Comparison of ENCODE assay signal across 17 cellular contexts in genomic region chr16:57004387-57005250, GRCh38. TPM values are rescaled to one million over a fixed set of nuclear protein-coding genes. Genes with fewer than 3 reads are reported as not detected.
A peak's percentile ranks its signal among the peaks of the same experiment; 100 is the strongest.
DNase-seq lines count a peak whose midpoint lies in the region; ATAC-seq and TF ChIP-seq lines count a peak whose summit lies in the region.
"Had no signal": no experiment of that assay in that cellular context is flagged by ENCODE, and none has a peak within 500 bp of the region (broad histone marks: within the 10 kb centered on the region; RNA-seq: fewer than 3 reads in every experiment).

No MANE protein-coding gene starts in this region.

- H3K27me3 ChIP-seq in CD4-positive, alpha-beta T cell (ENCODE audit: control insufficient read depth, insufficient read depth, low read length), result no peaks in the 10 kb centered on the region
- H3K27me3 ChIP-seq: breast epithelium had no signal

- no peaks in the 10 kb centered on the region for H3K27me3 Mint-ChIP-seq in CD4-positive, alpha-beta T cell
- no peaks in the 10 kb centered on the region for H3K27me3 Mint-ChIP-seq in activated CD8-positive, alpha-beta T cell treated with anti-CD3 and anti-CD28 coated beads for 36 hours
- no peaks in the 10 kb centered on the region for H3K27me3 Mint-ChIP-seq in memory B cell

- H3K36me3 Mint-ChIP-seq in CD4-positive, alpha-beta T cell (ENCODE audit: low read depth), result peaks cover 73% of the 10 kb centered on the region
- peaks cover 60% of the 10 kb centered on the region for H3K36me3 Mint-ChIP-seq in activated CD8-positive, alpha-beta T cell treated with anti-CD3 and anti-CD28 coated beads for 36 hours (ENCODE audit: low read depth)
- H3K36me3 Mint-ChIP-seq in memory B cell, result peaks cover 9% of the 10 kb centered on the region

- peak overlapping the region; percentile 34 for H3K4me3 Mint-ChIP-seq in CD4-positive, alpha-beta T cell
- H3K4me3 Mint-ChIP-seq in activated CD8-positive, alpha-beta T cell treated with anti-CD3 and anti-CD28 coated beads for 36 hours, result peak overlapping the region; percentile 68
- peak overlapping the region; percentile 76 for H3K4me3 Mint-ChIP-seq in memory B cell

- no peaks in the 10 kb centered on the region for H3K9me3 Mint-ChIP-seq in CD4-positive, alpha-beta T cell
- peaks cover 4% of the 10 kb centered on the region for H3K9me3 Mint-ChIP-seq in activated CD8-positive, alpha-beta T cell treated with anti-CD3 and anti-CD28 coated beads for 36 hours
- no peaks in the 10 kb centered on the region for H3K9me3 Mint-ChIP-seq in memory B cell

- no peak for TF ChIP-seq CTCF in CD4-positive, alpha-beta T cell (IDR thresholded peaks at IDR 0.05)
- no peak for TF ChIP-seq CTCF in GM12875 (IDR thresholded peaks at IDR 0.05; ENCODE audit: borderline replicate concordance, insufficient read depth, low read depth, low read length)
- no peak for TF ChIP-seq CTCF in activated CD8-positive, alpha-beta T cell treated with anti-CD3 and anti-CD28 coated beads for 36 hours (IDR thresholded peaks at IDR 0.05)

- intact Hi-C loops in CD4-positive, alpha-beta T cell (cut with DNase I, micrococcal nuclease), result no loop called here
- intact Hi-C loops in activated CD8-positive, alpha-beta T cell treated with anti-CD3 and anti-CD28 coated beads for 36 hours (cut with micrococcal nuclease), result no loop called here

- H3K9me3 ChIP-seq in CD4-positive, alpha-beta T cell (ENCODE audit: control insufficient read depth, low read length), result no peaks in the 10 kb centered on the region
- H3K9me3 ChIP-seq: breast epithelium had no signal

- CTCF ChIA-PET in CD4-positive, alpha-beta T cell (lab: Charles Lee), result interaction anchor here (0.9 to 2.0 kb wide), 3 partner anchors 12 to 19 kb away, joined by 4 to 6 read pairs (median 4); partner anchors contain the start of gene NLRC5
- CTCF ChIA-PET in activated CD8-positive, alpha-beta T cell treated with anti-CD3 and anti-CD28 coated beads for 36 hours (lab: Charles Lee), result interaction anchor here (0.8 to 2.5 kb wide), 7 partner anchors 9 to 41 kb away, joined by 3 to 9 read pairs (median 5); partner anchors contain the start of gene NLRC5

- H3K4me3 ChIP-seq in GM12875 (ENCODE audit: low read depth, low read length), result peak overlapping the region; percentile 13
- H3K4me3 ChIP-seq: breast epithelium, lung, PC-9 had no signal

- H3K4me1 Mint-ChIP-seq in CD4-positive, alpha-beta T cell (ENCODE audit: low read depth), result peaks cover 73% of the 10 kb centered on the region
- peaks cover 86% of the 10 kb centered on the region for H3K4me1 Mint-ChIP-seq in activated CD8-positive, alpha-beta T cell treated with anti-CD3 and anti-CD28 coated beads for 36 hours (ENCODE audit: low read depth)
- peaks cover 58% of the 10 kb centered on the region for H3K4me1 Mint-ChIP-seq in memory B cell

- peak in 1 of 10 experiments; percentile 17 for DNase-seq in CD4-positive, alpha-beta T cell
- DNase-seq in activated CD8-positive, alpha-beta T cell treated with anti-CD3 and anti-CD28 coated beads for 36 hours, result no peak
- no peak for DNase-seq in memory B cell (ENCODE audit: low spot score in 2 of 2)
- DNase-seq in hepatic stellate cell (ENCODE audit: low spot score), result no peak
- DNase-seq in AG08396 (ENCODE audit: low spot score), result no peak
- DNase-seq: hypothalamus; NCI-H1105; NCI-H345; PC-9; stimulated activated CD4-positive, alpha-beta T cell treated with anti-CD3 and anti-CD28 coated beads, Interleukin-4, amount 100 ng/mL, for 1 hour had no signal

- H3K27ac Mint-ChIP-seq in CD4-positive, alpha-beta T cell, result peak overlapping the region; percentile 50
- H3K27ac Mint-ChIP-seq in activated CD8-positive, alpha-beta T cell treated with anti-CD3 and anti-CD28 coated beads for 36 hours, result peak overlapping the region; percentile 99
- H3K27ac Mint-ChIP-seq in memory B cell, result peak overlapping the region; percentile 92

- POLR2A ChIA-PET in CD4-positive, alpha-beta T cell (lab: Charles Lee), result interaction anchor here (0.8 to 9.9 kb wide), 4 partner anchors 9 to 37 kb away, joined by 3 to 68 read pairs (median 5); partner anchors contain the start of gene NLRC5
- POLR2A ChIA-PET in activated CD8-positive, alpha-beta T cell treated with anti-CD3 and anti-CD28 coated beads for 36 hours (lab: Charles Lee), result interaction anchor here (0.7 to 20.8 kb wide), 10 partner anchors 9 to 68 kb away, joined by 3 to 367 read pairs (median 4); partner anchors contain the start of gene NLRC5

- no peak for ATAC-seq in CD4-positive, alpha-beta T cell (ENCODE audit: poor library complexity)
- no peak for ATAC-seq in activated CD8-positive, alpha-beta T cell treated with anti-CD3 and anti-CD28 coated beads for 36 hours
- no peak for ATAC-seq in memory B cell (ENCODE audit: low read depth)
- no peak for ATAC-seq in GM21381 (IDR thresholded peaks at IDR 0.05; ENCODE audit: unreplicated experiment)

- H3K27ac ChIP-seq in CD4-positive, alpha-beta T cell (ENCODE audit: low read depth, low read length), result peak overlapping the region; percentile 33
- H3K27ac ChIP-seq: breast epithelium, PC-9 had no signal

RNA-seq across cellular contexts. Expression of gene NLRC5, which starts 15.3 kb away (rescaled TPM):
- total RNA-seq in CD4-positive, alpha-beta T cell, result 100 to 1,000 TPM; 424 to 434 TPM
- 100 to 1,000 TPM; 135 to 153 TPM for total RNA-seq in activated CD8-positive, alpha-beta T cell treated with anti-CD3 and anti-CD28 coated beads for 36 hours

RNA-seq across cellular contexts. Expression of gene CETP, which starts 42.9 kb away (rescaled TPM):
- not detected for total RNA-seq in CD4-positive, alpha-beta T cell
- not detected for total RNA-seq in activated CD8-positive, alpha-beta T cell treated with anti-CD3 and anti-CD28 coated beads for 36 hours
- total RNA-seq: epithelial cell of proximal tubule; HT1080; PC-9; T-helper 2 cell treated with Interferon-gamma antibody and Interleukin-4, amounts not matched to agents 100 ng/mL and 5 ng/mL, for 36 hours had no signal
